11 cellular contexts compared by ENCODE assay signal in genomic region chr20:31594558-31595379, GRCh38. TPM values are rescaled to one million over a fixed set of nuclear protein-coding genes. Genes with fewer than 3 reads are reported as not detected.
DNase-seq lines count a peak whose midpoint lies in the region; ATAC-seq and TF ChIP-seq lines count a peak whose summit lies in the region.
"Had no signal": no experiment of that assay in that cellular context is flagged by ENCODE, and none has a peak within 500 bp of the region (broad histone marks: within the 10 kb centered on the region; RNA-seq: fewer than 3 reads in every experiment).

No MANE protein-coding gene starts in this region.

- no peaks in the 10 kb centered on the region for H3K36me3 ChIP-seq in osteoblast (ENCODE audit: insufficient read depth, low read length)

- H3K27me3 ChIP-seq in osteoblast (ENCODE audit: insufficient read depth, low read length), result no peaks in the 10 kb centered on the region

- no peaks in the 10 kb centered on the region for H3K9me3 ChIP-seq in osteoblast (ENCODE audit: low read depth, low read length)

- no peak for ATAC-seq in HG02981 (IDR thresholded peaks at IDR 0.05; ENCODE audit: unreplicated experiment)
- ATAC-seq in sciatic nerve, result no peak
- no peak for ATAC-seq in HG03039 (IDR thresholded peaks at IDR 0.05; ENCODE audit: unreplicated experiment)

- peak overlapping the region; percentile 26 for H3K27ac ChIP-seq in osteoblast (ENCODE audit: low read depth, low read length)

- TF ChIP-seq CTCF in osteoblast (IDR thresholded peaks at IDR 0.05; ENCODE audit: extremely low read depth, low read depth, low read length), result no peak

- no peak overlapping the region for H2AFZ ChIP-seq in osteoblast (ENCODE audit: low read length)

- DNase-seq in ELR (ENCODE audit: low read depth) (peak; percentile 39), SK-MEL-5 (ENCODE audit: low read depth, low spot score) (peak; percentile 32), cardiac septum (ENCODE audit: low spot score) (peak; percentile 90), osteoblast (ENCODE audit: insufficient read length, low spot score, missing footprints) (no peak), sciatic nerve (ENCODE audit: low spot score) (no peak), cortex of kidney (lab: John Stamatoyannopoulos, UW) (no peak)
- DNase-seq: activated CD4-positive, alpha-beta T cell treated with anti-CD3 and anti-CD28 coated beads for 4 hours; activated naive CD8-positive, alpha-beta T cell treated with anti-CD3 and anti-CD28 coated beads, Interleukin-2, amount 10 ng/mL, durations not matched to agents 7 days and 5 days; CD4-positive, alpha-beta T cell had no signal

- H3K4me2 ChIP-seq in osteoblast (ENCODE audit: insufficient read depth, low read length), result peak overlapping the region; percentile 5

- H3K4me1 ChIP-seq in osteoblast (ENCODE audit: insufficient read depth, low read length), result peaks cover 18% of the 10 kb centered on the region

- intact Hi-C loops in cardiac septum (cut with DNase I) (loop anchor here (2.0 kb wide), 1 partner anchor 22 kb away; no protein-coding TSS in a partner anchor), sciatic nerve (cut with DNase I) (no loop called here)

- H3K4me3 ChIP-seq in osteoblast (ENCODE audit: insufficient read depth, low read length), result no peak overlapping the region

- in situ Hi-C loops in SK-MEL-5 (cut with HindIII; ENCODE audit: low pct_unique_long_range_greater_than_20kb, low sequenced_read_pairs), result no loop called here

- H3K79me2 ChIP-seq in osteoblast (ENCODE audit: insufficient read depth, low read length), result no peaks in the 10 kb centered on the region

- H4K20me1 ChIP-seq in osteoblast (ENCODE audit: insufficient read depth, low read length), result no peaks in the 10 kb centered on the region

RNA-seq across cellular contexts. Expression of gene ID1, which starts 10.3 kb away (rescaled TPM):
- total RNA-seq in SK-MEL-5 (2014; rRNA removed; shearing (Covaris generic)), result 23.3 and 28.2 TPM in 2 replicates
- 142 and 173 TPM in 2 replicates for polyA plus RNA-seq in SK-MEL-5 (2015; cell fraction: cytosol; rRNA removed)
- 97.8 and 158 TPM in 2 replicates for polyA plus RNA-seq in SK-MEL-5 (2015; cell fraction: nucleus; rRNA removed)
- 163 TPM for total RNA-seq in cardiac septum
- 56.3 and 82.5 TPM in 2 replicates for total RNA-seq in osteoblast
- total RNA-seq in sciatic nerve, result 373 TPM

RNA-seq across cellular contexts. Expression of gene COX4I2, which starts 42.9 kb away (rescaled TPM):
- total RNA-seq in SK-MEL-5 (2014; rRNA removed; shearing (Covaris generic)), result not detected in 2 replicates
- polyA plus RNA-seq in SK-MEL-5 (2015; cell fraction: cytosol; rRNA removed), result not detected in 2 replicates
- polyA plus RNA-seq in SK-MEL-5 (2015; cell fraction: nucleus; rRNA removed), result not detected in 2 replicates
- total RNA-seq in cardiac septum, result 11.3 TPM
- total RNA-seq in osteoblast, result not detected in 2 replicates
- total RNA-seq in sciatic nerve, result 8.3 TPM
- total RNA-seq: activated naive CD8-positive, alpha-beta T cell treated with anti-CD3 and anti-CD28 coated beads, Interleukin-2, amount 10 ng/mL, durations not matched to agents 7 days and 5 days; CD4-positive, alpha-beta T cell had no signal

Comparison
In these comparisons a context has a peak if more than half of its experiments do, and no peak if none do; other contexts are left out.
1. DNase-seq: peak in ELR (single experiment), SK-MEL-5 (single experiment) and cardiac septum (single experiment); none in osteoblast (single experiment), sciatic nerve (single experiment) and cortex of kidney (single experiment).